ENCODE assay signal across 10 cellular contexts in genomic region chr11:74138572-74138971, GRCh38. TPM values are rescaled to one million over a fixed set of nuclear protein-coding genes. Genes with fewer than 3 reads are reported as not detected.
DNase-seq lines count a peak whose midpoint lies in the region; ATAC-seq and TF ChIP-seq lines count a peak whose summit lies in the region.
"Had no signal": no experiment of that assay in that cellular context is flagged by ENCODE, and none has a peak within 500 bp of the region (broad histone marks: within the 10 kb centered on the region; RNA-seq: fewer than 3 reads in every experiment).

No MANE protein-coding gene starts in this region.

- no peak for TF ChIP-seq POLR2A in transverse colon (IDR thresholded peaks at IDR 0.05)

- intact Hi-C loops in transverse colon (cut with DNase I; ENCODE audit: low total_unique reads) = no loop called here
- intact Hi-C loops in aorta (cut with DNase I) = no loop called here
- intact Hi-C loops in activated CD4-positive, alpha-beta memory T cell treated with anti-CD3 and anti-CD28 coated beads for 36 hours (cut with micrococcal nuclease) = no loop called here

- TF ChIP-seq EP300 in transverse colon (IDR thresholded peaks at IDR 0.05; ENCODE audit: low read depth) = no peak

- peaks cover 16% of the 10 kb centered on the region for H3K36me3 Mint-ChIP-seq in activated CD4-positive, alpha-beta memory T cell treated with anti-CD3 and anti-CD28 coated beads for 36 hours

- H3K4me3 Mint-ChIP-seq in activated CD4-positive, alpha-beta memory T cell treated with anti-CD3 and anti-CD28 coated beads for 36 hours = no peak overlapping the region

- ATAC-seq in aorta (ENCODE audit: low FRiP score) = no peak

- in situ Hi-C loops in transverse colon (cut with MboI; ENCODE audit: low pct_ligation_motif_present in 1 of 4, low pct_unique_long_range_greater_than_20kb in 1 of 4, low sequenced_read_pairs in 3 of 4) = no loop called here

- WGBS in transverse colon (ENCODE audit: low coverage in 1 of 2), 2 donors = 0 to 28% methylated on average over 1 to 2 of the region's 2 CpGs
- WGBS in aorta, 2 donors = 3 to 5% methylated on average over 2 of the region's 2 CpGs

- H3K4me1 Mint-ChIP-seq in activated CD4-positive, alpha-beta memory T cell treated with anti-CD3 and anti-CD28 coated beads for 36 hours (ENCODE audit: low read depth) = no peaks in the 10 kb centered on the region

- peaks cover 0 to 6% (median 0%) of the 10 kb centered on the region in 4 donors for H3K36me3 ChIP-seq in transverse colon
- H3K36me3 ChIP-seq in aorta (ENCODE audit: control insufficient read depth in 1 of 2, insufficient read depth in 2 of 2, low read length in 1 of 2) = peaks cover 0 to 2% of the 10 kb centered on the region in 2 donors

- H3K27ac ChIP-seq in transverse colon (peak overlapping the region; percentile 43 to 70 (median 64)), aorta (ENCODE audit: low read depth in 1 of 2, low read length in 2 of 2) (peak overlapping the region in 1 of 2 donors; percentile 28)
- H3K27ac ChIP-seq: BLaER1 treated with 17β-estradiol and CSF1 and Interleukin-3, amounts not matched to agents 10 nM and 100 nM had no signal

- CTCF ChIA-PET in activated CD4-positive, alpha-beta memory T cell treated with anti-CD3 and anti-CD28 coated beads for 36 hours (lab: Charles Lee) = interaction anchor here (1.4 kb wide), 1 partner anchor 11 kb away, joined by 4 read pairs; no protein-coding TSS in a partner anchor

- H3K4me3 ChIP-seq in transverse colon (no peak overlapping the region), aorta (ENCODE audit: low read length in 2 of 2) (no peak overlapping the region)
- H3K4me3 ChIP-seq: BLaER1 treated with 17β-estradiol and CSF1 and Interleukin-3, amounts not matched to agents 10 nM and 100 nM had no signal

- H3K27me3 Mint-ChIP-seq in activated CD4-positive, alpha-beta memory T cell treated with anti-CD3 and anti-CD28 coated beads for 36 hours = no peaks in the 10 kb centered on the region

- DNase-seq in NCI-H2029 (lab: John Stamatoyannopoulos, UW) (peak; percentile 56), NCI-H2029 treated with DMSO at 0.1 percent for 48 hours (lab: John Stamatoyannopoulos, UW) (no peak), brain pericyte (ENCODE audit: low read depth, low spot score) (peak; percentile 84), kidney glomerular epithelial cell (lab: John Stamatoyannopoulos, UW) (peak; percentile 97), transverse colon (no peak), aorta (no peak)
- DNase-seq in stimulated activated CD4-positive, alpha-beta T cell treated with anti-CD3 and anti-CD28 coated beads, Interleukin-12 subunit alpha, Interleukin-12 subunit beta, amount 100 ng/mL, for 4 hours = no peak
- DNase-seq in activated CD4-positive, alpha-beta memory T cell treated with anti-CD3 and anti-CD28 coated beads for 36 hours = no peak
- DNase-seq: NCI-H2081 treated with DMSO at 0.1 percent for 48 hours had no signal

- peaks cover 7 to 31% (median 23%) of the 10 kb centered on the region in 4 donors for H3K4me1 ChIP-seq in transverse colon
- H3K4me1 ChIP-seq in aorta (ENCODE audit: control insufficient read depth in 1 of 2, insufficient read depth in 2 of 2, low read length in 2 of 2) = no peaks in the 10 kb centered on the region
- H3K4me1 ChIP-seq: BLaER1 treated with 17β-estradiol and CSF1 and Interleukin-3, amounts not matched to agents 10 nM and 100 nM had no signal

- H3K27me3 ChIP-seq in transverse colon (no peaks in the 10 kb centered on the region), aorta (ENCODE audit: control insufficient read depth in 1 of 2, insufficient read depth in 2 of 2, low read length in 1 of 2) (no peaks in the 10 kb centered on the region)
- H3K27me3 ChIP-seq: BLaER1 treated with 17β-estradiol and CSF1 and Interleukin-3, amounts not matched to agents 10 nM and 100 nM had no signal

- POLR2A ChIA-PET in activated CD4-positive, alpha-beta memory T cell treated with anti-CD3 and anti-CD28 coated beads for 36 hours (lab: Charles Lee) = no interaction called here

- H3K9me3 ChIP-seq in transverse colon (no peaks in the 10 kb centered on the region), aorta (ENCODE audit: control insufficient read depth, low read length) (no peaks in the 10 kb centered on the region)
- H3K9me3 ChIP-seq: BLaER1 treated with 17β-estradiol and CSF1 and Interleukin-3, amounts not matched to agents 10 nM and 100 nM had no signal

- no peak overlapping the region for H3K27ac Mint-ChIP-seq in activated CD4-positive, alpha-beta memory T cell treated with anti-CD3 and anti-CD28 coated beads for 36 hours

- no peak for TF ChIP-seq CTCF in transverse colon (IDR thresholded peaks at IDR 0.05)

- H3K9me3 Mint-ChIP-seq in activated CD4-positive, alpha-beta memory T cell treated with anti-CD3 and anti-CD28 coated beads for 36 hours = no peaks in the 10 kb centered on the region

RNA-seq across cellular contexts. Expression of gene C2CD3, which starts 32.2 kb away (rescaled TPM):
- 10 to 100 TPM; 22.2 to 52.5 (median 37.4) TPM for total RNA-seq in transverse colon
- total RNA-seq in aorta = 10 to 100 TPM; 21.2 to 29.4 TPM
- 1 to 10 TPM; 7.6 to 8.9 TPM for polyA plus RNA-seq in aorta
- total RNA-seq in activated CD4-positive, alpha-beta memory T cell treated with anti-CD3 and anti-CD28 coated beads for 36 hours = 10 to 100 TPM; 22.6 to 24.7 TPM

RNA-seq across cellular contexts. Expression of gene PPME1, which starts 32.5 kb away (rescaled TPM):
- total RNA-seq in transverse colon (10 to 100 TPM; 21.3 to 33.7 (median 22.4) TPM), aorta (10 to 100 TPM; 35.8 to 43.2 TPM)
- polyA plus RNA-seq in aorta = 10 to 100 TPM; 17.2 to 22.5 TPM
- total RNA-seq in activated CD4-positive, alpha-beta memory T cell treated with anti-CD3 and anti-CD28 coated beads for 36 hours = 10 to 100 TPM; 37.9 to 38.5 TPM

Comparison
In these comparisons a context has a peak if more than half of its experiments do, and no peak if none do; other contexts are left out.
1. DNase-seq: peak in NCI-H2029 (single experiment), brain pericyte (single experiment) and kidney glomerular epithelial cell (single experiment); none in NCI-H2029 treated with DMSO at 0.1 percent for 48 hours (single experiment), transverse colon (single experiment), stimulated activated CD4-positive, alpha-beta T cell treated with anti-CD3 and anti-CD28 coated beads, Interleukin-12 subunit alpha, Interleukin-12 subunit beta, amount 100 ng/mL, for 4 hours (single experiment), aorta (0 of 2) and activated CD4-positive, alpha-beta memory T cell treated with anti-CD3 and anti-CD28 coated beads for 36 hours (single experiment).